In genomic region chr15:78049691-78050440, GRCh38 we compare ENCODE assay signal across 9 cellular contexts. TPM values are rescaled to one million over a fixed set of nuclear protein-coding genes. Genes with fewer than 3 reads are reported as not detected.
A peak's percentile ranks its signal among the peaks of the same experiment; 100 is the strongest.
DNase-seq lines count a peak whose midpoint lies in the region; ATAC-seq and TF ChIP-seq lines count a peak whose summit lies in the region.
"Had no signal": no experiment of that assay in that cellular context is flagged by ENCODE, and none has a peak within 500 bp of the region (broad histone marks: within the 10 kb centered on the region; RNA-seq: fewer than 3 reads in every experiment).

No MANE protein-coding gene starts in this region.

- H3K4me3 Mint-ChIP-seq in H9 (no peak overlapping the region; a peak in 1 of 5 replicates), neural progenitor cell (no peak overlapping the region)

- peaks cover 19 to 24% of the 10 kb centered on the region in 2 experiments for H3K4me1 Mint-ChIP-seq in H9
- peaks cover 5% of the 10 kb centered on the region for H3K4me1 Mint-ChIP-seq in neural progenitor cell

- TF ChIP-seq CTCF in GM13976 (IDR thresholded peaks at IDR 0.05; ENCODE audit: borderline replicate concordance, control extremely low read depth, extremely low read depth, insufficient read depth, missing control alignments) (no peak), H9 (conservative IDR thresholded peaks at IDR 0.05) (no peak), neural progenitor cell (IDR thresholded peaks at IDR 0.05) (no peak), RWPE1 (conservative IDR thresholded peaks at IDR 0.05; ENCODE audit: low read depth) (no peak)

- no peak for ATAC-seq in HG03457 (IDR thresholded peaks at IDR 0.05; ENCODE audit: unreplicated experiment)

- H3K27ac Mint-ChIP-seq in H9 (peak overlapping the region in 2 of 3 experiments; percentile 5 to 65; a peak in 1 of 7 replicates), neural progenitor cell (peak overlapping the region; percentile 61)

- H3K9me3 Mint-ChIP-seq in H9 (no peaks in the 10 kb centered on the region), neural progenitor cell (no peaks in the 10 kb centered on the region)

- H3K79me2 ChIP-seq in H9 (ENCODE audit: insufficient read depth, low read length), result no peaks in the 10 kb centered on the region
- H3K79me2 ChIP-seq in neural progenitor cell (ENCODE audit: low read depth), result no peaks in the 10 kb centered on the region

- H3K27ac ChIP-seq in H9 (ENCODE audit: insufficient read length, low read depth, low read length) (no peak overlapping the region), neural progenitor cell (no peak overlapping the region), RWPE1 (no peak overlapping the region)
- H3K27ac ChIP-seq: parathyroid adenoma had no signal

- H2BK12ac ChIP-seq in H9 (ENCODE audit: insufficient read length, low read depth, low read length), result no peak overlapping the region

- H3K18ac ChIP-seq in H9 (ENCODE audit: insufficient read length, low read depth, low read length), result no peak overlapping the region

- no peak overlapping the region for H4K91ac ChIP-seq in H9 (ENCODE audit: insufficient read length, low read depth, low read length)

- no peaks in the 10 kb centered on the region for H3K79me1 ChIP-seq in H9 (ENCODE audit: insufficient read depth, low read depth, low read length, poor library complexity, severe bottlenecking)

- no peak overlapping the region for H3K4me3 ChIP-seq in neural progenitor cell

- H3K27me3 Mint-ChIP-seq in H9 (ENCODE audit: low read depth) (no peaks in the 10 kb centered on the region; the same call in 1 of the 2 replicates), neural progenitor cell (ENCODE audit: insufficient read depth, low read depth) (no peaks in the 10 kb centered on the region)

- no peak overlapping the region for H3K4me2 ChIP-seq in H9 (ENCODE audit: insufficient read depth, insufficient read length, low read length)
- H3K4me2 ChIP-seq in neural progenitor cell, result no peak overlapping the region

- no peaks in the 10 kb centered on the region for H3F3A ChIP-seq in neural progenitor cell (ENCODE audit: low read depth)

- H3K9me3 ChIP-seq in H9 (ENCODE audit: control insufficient read depth, low read depth, low read length) (no peaks in the 10 kb centered on the region), neural progenitor cell (ENCODE audit: low read depth) (no peaks in the 10 kb centered on the region)

- no peaks in the 10 kb centered on the region for H4K20me1 ChIP-seq in H9 (ENCODE audit: control insufficient read depth, insufficient read depth, insufficient read length)
- H4K20me1 ChIP-seq in neural progenitor cell (ENCODE audit: low read depth), result no peaks in the 10 kb centered on the region

- POLR2A ChIA-PET in RWPE1 (lab: Yijun Ruan, JAX; ENCODE audit: low non-redundant PET), result no interaction called here

- DNase-seq in GM13976 (ENCODE audit: low spot score) (peak; percentile 70), H9 (no peak), NCI-H226 (peak; percentile 100), amniotic stem cell (lab: John Stamatoyannopoulos, UW) (peak; percentile 48), neural progenitor cell (ENCODE audit: low spot score) (no peak), NCI-H526 treated with DMSO at 0.1 percent for 48 hours (lab: John Stamatoyannopoulos, UW) (no peak), RWPE1 (ENCODE audit: low spot score) (no peak)

- no CpG with 5 or more reads among the region's 7 CpGs for WGBS in H9 (ENCODE audit: extremely low coverage, insufficient read length, low lambda C conversion rate)

- H3K36me3 ChIP-seq in neural progenitor cell, result no peaks in the 10 kb centered on the region

- no peaks in the 10 kb centered on the region for H3K23me2 ChIP-seq in H9 (ENCODE audit: insufficient read length, low read depth, low read length, poor library complexity, severe bottlenecking)

- no peak overlapping the region for H2AK5ac ChIP-seq in H9 (ENCODE audit: insufficient read length, low read length)

- H2AFZ ChIP-seq in H9 (ENCODE audit: low read length) (no peak overlapping the region), neural progenitor cell (replicated peaks) (no peak overlapping the region)
- H2AFZ ChIP-seq: parathyroid adenoma had no signal

- H3K4me1 ChIP-seq in H9 (ENCODE audit: insufficient read depth, low read length) (no peaks in the 10 kb centered on the region; the same call in 1 of the 2 replicates), neural progenitor cell (peaks cover 14% of the 10 kb centered on the region)

- CTCF ChIA-PET in RWPE1 (lab: Yijun Ruan, JAX), result no interaction called here

- H2BK120ac ChIP-seq in H9 (ENCODE audit: low read depth, low read length, poor library complexity, severe bottlenecking), result no peak overlapping the region

- H3K9ac ChIP-seq in H9 (ENCODE audit: extremely low read depth, insufficient read length, low read length) (no peak overlapping the region), neural progenitor cell (no peak overlapping the region)
- H3K9ac ChIP-seq: parathyroid adenoma had no signal

- H3K23ac ChIP-seq in H9 (ENCODE audit: insufficient read length, low read depth, low read length), result no peak overlapping the region

- in situ Hi-C loops in GM13976 (cut with MboI; ENCODE audit: low sequenced_read_pairs, unreplicated experiment), result no loop called here

- no peak overlapping the region for H2BK15ac ChIP-seq in H9 (ENCODE audit: low read depth, low read length)

- H3T11ph ChIP-seq in H9 (ENCODE audit: low read length), result no peak overlapping the region

- H3K36me3 Mint-ChIP-seq in H9 (ENCODE audit: insufficient read depth in 1 of 3, low read depth in 3 of 3), result no peaks in the 10 kb centered on the region
- no peaks in the 10 kb centered on the region for H3K36me3 Mint-ChIP-seq in neural progenitor cell

- no peak overlapping the region for H4K8ac ChIP-seq in H9 (replicated peaks; ENCODE audit: insufficient read length, low read depth, low read length)

- no peak overlapping the region for H4K5ac ChIP-seq in H9 (ENCODE audit: insufficient read length, low read depth, low read length)

- H3K14ac ChIP-seq in H9 (ENCODE audit: insufficient read depth, low read length), result no peak overlapping the region; the same call in 1 of the 2 replicates

- H3K27me3 ChIP-seq in H9 (ENCODE audit: insufficient read depth, low read length), result no peaks in the 10 kb centered on the region
- no peaks in the 10 kb centered on the region for H3K27me3 ChIP-seq in neural progenitor cell

- H3K4ac ChIP-seq in H9 (ENCODE audit: low read depth, low read length), result no peak overlapping the region

- H2BK20ac ChIP-seq in H9 (ENCODE audit: low read depth, low read length, poor library complexity, severe bottlenecking), result no peak overlapping the region

- no peak overlapping the region for H2BK5ac ChIP-seq in H9 (ENCODE audit: insufficient read length, low read length)

- no peak overlapping the region for H3K56ac ChIP-seq in H9 (ENCODE audit: insufficient read length, low read depth, low read length)

RNA-seq across cellular contexts. Expression of gene TBC1D2B, which starts 27.6 kb away (rescaled TPM):
- 16.0 and 17.6 TPM in 2 replicates for total RNA-seq in H9 (2021)
- total RNA-seq in neural progenitor cell (ENCODE audit: low replicate concordance), result 11.7 and 18.6 TPM in 2 replicates

RNA-seq across cellular contexts. Expression of gene SH2D7, which starts 42.5 kb away (rescaled TPM):
- total RNA-seq in H9 (2021) (not detected in 2 replicates), neural progenitor cell (ENCODE audit: low replicate concordance) (not detected in 2 replicates)

Comparison
In these comparisons a context has a peak if more than half of its experiments do, and no peak if none do; other contexts are left out.
1. DNase-seq: peak in GM13976 (single experiment), NCI-H226 (single experiment) and amniotic stem cell (single experiment); none in H9 (single experiment), neural progenitor cell (single experiment), NCI-H526 treated with DMSO at 0.1 percent for 48 hours (single experiment) and RWPE1 (single experiment).